ENCODE assay signal across 9 cellular contexts in the genomic region with DNA sequence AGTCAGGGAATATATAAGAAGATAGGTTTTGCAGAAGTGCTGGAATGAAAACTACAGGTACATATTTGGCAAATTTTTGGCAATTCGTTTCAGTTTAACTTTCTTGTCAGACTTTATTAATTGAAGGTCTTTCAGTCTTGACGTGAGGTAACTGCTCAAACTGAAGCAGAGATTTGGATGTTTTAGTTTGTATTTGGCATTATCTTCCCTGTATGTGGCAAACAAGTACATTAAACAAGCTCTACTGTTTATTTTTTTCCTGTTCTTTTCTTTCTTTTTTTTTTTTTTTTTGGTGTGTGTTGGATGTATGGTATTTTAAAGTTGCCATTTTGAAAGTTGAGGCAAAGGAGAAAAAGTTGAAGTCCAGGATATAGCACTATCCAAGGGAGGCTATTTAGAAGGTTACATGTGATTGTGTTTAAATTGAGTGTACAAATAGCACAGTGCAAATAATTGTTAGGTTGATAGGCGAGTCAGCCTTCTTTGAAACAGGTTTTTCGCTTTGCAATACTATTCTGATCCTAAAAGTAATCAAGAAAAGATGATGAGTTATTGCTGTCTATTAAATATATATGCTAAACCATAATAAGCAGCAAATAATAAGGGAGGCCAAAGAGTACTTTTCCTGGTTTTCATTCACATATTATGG. TPM values are rescaled to one million over a fixed set of nuclear protein-coding genes. Genes with fewer than 3 reads are reported as not detected.
DNase-seq lines count a peak whose midpoint lies in the region; ATAC-seq, FAIRE-seq and TF ChIP-seq lines count a peak whose summit lies in the region.
"Had no signal": no experiment of that assay in that cellular context is flagged by ENCODE, and none has a peak within 500 bp of the region (broad histone marks: within the 10 kb centered on the region; RNA-seq: fewer than 3 reads in every experiment).

No MANE protein-coding gene starts in this region.

- H3K27ac ChIP-seq in left lung (peak overlapping the region in 1 of 2 donors; percentile 87), tibial artery (peak overlapping the region; percentile 83 to 85)

- H3K27me3 Mint-ChIP-seq in activated naive CD4-positive, alpha-beta T cell treated with anti-CD3 and anti-CD28 coated beads for 36 hours (ENCODE audit: low read depth) = peaks cover 6% of the 10 kb centered on the region
- peaks cover 13% of the 10 kb centered on the region for H3K27me3 Mint-ChIP-seq in activated naive CD8-positive, alpha-beta T cell treated with anti-CD3 and anti-CD28 coated beads for 36 hours

- intact Hi-C loops in activated naive CD4-positive, alpha-beta T cell treated with anti-CD3 and anti-CD28 coated beads for 36 hours (cut with micrococcal nuclease) = loop anchor here (5.0 kb wide), 1 partner anchor 648 kb away; no protein-coding TSS in a partner anchor
- intact Hi-C loops in left lung (cut with DNase I) = no loop called here
- intact Hi-C loops in tibial artery (cut with DNase I; ENCODE audit: low total_unique reads) = loop anchor here (5.0 kb wide), 1 partner anchor 42 kb away; a partner anchor contains a TSS

- FAIRE-seq in GM12892 (lab: Jason Lieb, UNC) = no peak

- peaks cover 27% of the 10 kb centered on the region for H3K4me1 Mint-ChIP-seq in activated naive CD4-positive, alpha-beta T cell treated with anti-CD3 and anti-CD28 coated beads for 36 hours (ENCODE audit: low read depth)
- H3K4me1 Mint-ChIP-seq in activated naive CD8-positive, alpha-beta T cell treated with anti-CD3 and anti-CD28 coated beads for 36 hours = peaks cover 29% of the 10 kb centered on the region

- H3K4me3 ChIP-seq in left lung (peak overlapping the region; percentile 82 to 93), tibial artery (peak overlapping the region; percentile 85 to 97)

- ATAC-seq in left lung = no peak
- ATAC-seq in HG02623 (IDR thresholded peaks at IDR 0.05; ENCODE audit: unreplicated experiment) = no peak

- H3K4me3 Mint-ChIP-seq in activated naive CD4-positive, alpha-beta T cell treated with anti-CD3 and anti-CD28 coated beads for 36 hours = peak overlapping the region; percentile 36
- H3K4me3 Mint-ChIP-seq in activated naive CD8-positive, alpha-beta T cell treated with anti-CD3 and anti-CD28 coated beads for 36 hours = peak overlapping the region; percentile 53

- CTCF ChIA-PET in activated naive CD4-positive, alpha-beta T cell treated with anti-CD3 and anti-CD28 coated beads for 36 hours (lab: Charles Lee) = interaction anchor here (0.7 kb wide), 1 partner anchor 10 kb away, joined by 3 read pairs; no protein-coding TSS in a partner anchor

- no peaks in the 10 kb centered on the region for H3K27me3 ChIP-seq in left lung
- no peaks in the 10 kb centered on the region for H3K27me3 ChIP-seq in tibial artery

- H3K4me1 ChIP-seq in left lung (peaks cover 13 to 48% of the 10 kb centered on the region in 2 donors), tibial artery (peaks cover 0 to 30% (median 10%) of the 10 kb centered on the region in 4 donors)

- H3K36me3 Mint-ChIP-seq in activated naive CD4-positive, alpha-beta T cell treated with anti-CD3 and anti-CD28 coated beads for 36 hours (ENCODE audit: low read depth) = peaks cover 4% of the 10 kb centered on the region
- H3K36me3 Mint-ChIP-seq in activated naive CD8-positive, alpha-beta T cell treated with anti-CD3 and anti-CD28 coated beads for 36 hours = peaks cover 10% of the 10 kb centered on the region

- no peaks in the 10 kb centered on the region for H3K9me3 Mint-ChIP-seq in activated naive CD4-positive, alpha-beta T cell treated with anti-CD3 and anti-CD28 coated beads for 36 hours
- no peaks in the 10 kb centered on the region for H3K9me3 Mint-ChIP-seq in activated naive CD8-positive, alpha-beta T cell treated with anti-CD3 and anti-CD28 coated beads for 36 hours

- H3K9me3 ChIP-seq in left lung = no peaks in the 10 kb centered on the region
- H3K9me3 ChIP-seq in tibial artery = no peaks in the 10 kb centered on the region

- TF ChIP-seq POLR2A in GM12892 (IDR thresholded peaks at IDR 0.05; ENCODE audit: low read depth, low read length) = no peak

- H3K36me3 ChIP-seq in left lung = no peaks in the 10 kb centered on the region
- no peaks in the 10 kb centered on the region for H3K36me3 ChIP-seq in tibial artery

- TF ChIP-seq CTCF in left lung (IDR thresholded peaks at IDR 0.05) (no peak), tibial artery (IDR thresholded peaks at IDR 0.05) (no peak)

- H3K27ac Mint-ChIP-seq in activated naive CD4-positive, alpha-beta T cell treated with anti-CD3 and anti-CD28 coated beads for 36 hours = no peak overlapping the region
- no peak overlapping the region for H3K27ac Mint-ChIP-seq in activated naive CD8-positive, alpha-beta T cell treated with anti-CD3 and anti-CD28 coated beads for 36 hours

- DNase-seq in activated naive CD4-positive, alpha-beta T cell treated with anti-CD3 and anti-CD28 coated beads for 36 hours = no peak
- DNase-seq in activated naive CD4-positive, alpha-beta T cell treated with Interleukin-2 at 50 U/mL for 16 hours = no peak
- no peak for DNase-seq in activated naive CD8-positive, alpha-beta T cell treated with anti-CD3 and anti-CD28 coated beads for 36 hours
- DNase-seq in left lung (no peak), tibial artery (no peak), GM12892 (ENCODE audit: insufficient read length) (no peak), midbrain (lab: John Stamatoyannopoulos, UW) (no peak)
- DNase-seq: effector memory CD4-positive, alpha-beta T cell had no signal

RNA-seq across cellular contexts. Expression of a gene that starts 2.2 kb away (rescaled TPM):
- total RNA-seq in activated naive CD4-positive, alpha-beta T cell treated with anti-CD3 and anti-CD28 coated beads for 36 hours = 10 to 100 TPM in 1 of 2 experiments, 1 to 10 TPM in 1; 9.4 to 14.3 TPM
- total RNA-seq in activated naive CD8-positive, alpha-beta T cell treated with anti-CD3 and anti-CD28 coated beads for 36 hours = 10 to 100 TPM; 14.6 to 14.9 TPM
- 10 to 100 TPM; 36.3 to 53.6 TPM for total RNA-seq in left lung
- 25.3 TPM for polyA plus RNA-seq in GM12892 (2012; ENCODE audit: missing spikeins)

RNA-seq across cellular contexts. Expression of a gene that starts 42.4 kb away (rescaled TPM):
- 10 to 100 TPM; 54.8 to 57.4 TPM for total RNA-seq in activated naive CD4-positive, alpha-beta T cell treated with anti-CD3 and anti-CD28 coated beads for 36 hours
- 10 to 100 TPM; 91.8 to 92.2 TPM for total RNA-seq in activated naive CD8-positive, alpha-beta T cell treated with anti-CD3 and anti-CD28 coated beads for 36 hours
- 10 to 100 TPM; 68.3 to 89.5 TPM for total RNA-seq in left lung
- 74.3 TPM for polyA plus RNA-seq in GM12892 (2012; ENCODE audit: missing spikeins)

Comparison
In these comparisons a context has a peak if more than half of its experiments do, and no peak if none do; other contexts are left out.
1. intact Hi-C loops: an anchor here in activated naive CD4-positive, alpha-beta T cell treated with anti-CD3 and anti-CD28 coated beads for 36 hours (5.0 kb wide) and tibial artery (5.0 kb wide); none called in left lung.